Comparison of ENCODE assay signal across 26 cellular contexts in genomic region chr5:9165567-9165966, GRCh38.
"Had no signal": no experiment of that assay in that cellular context is flagged by ENCODE, and none has a peak within 500 bp of the region (broad histone marks: within the 10 kb centered on the region; RNA-seq: fewer than 3 reads in every experiment).

No MANE protein-coding gene starts in this region.

- H3K4me3 Mint-ChIP-seq: activated B cell treated with CpG ODN at 0.5 μM for 24 hours; activated CD4-positive, alpha-beta T cell treated with anti-CD3 and anti-CD28 coated beads for 36 hours; activated CD8-positive, alpha-beta memory T cell treated with anti-CD3 and anti-CD28 coated beads, Interleukin-2, amount 10 ng/mL, durations not matched to agents 7 days and 5 days; activated CD8-positive, alpha-beta T cell treated with anti-CD3 and anti-CD28 coated beads, Interleukin-2, amount 10 ng/mL, durations not matched to agents 7 days and 5 days; nephron; stimulated activated naive B cell treated with anti-CD40 and anti-IgM and Interleukin-4, amounts not matched to agents 10 μg/mL and 1 μg/mL and 100 μg/mL, for 72 hours; T-helper 1 cell treated with Interleukin-12 subunit alpha and Interleukin-12 subunit beta and Interleukin-4 antibody, amounts not matched to agents 30 μg/mL and 1 μg/mL, for 36 hours had no signal

- H3K27me3 Mint-ChIP-seq: activated B cell treated with CpG ODN at 0.5 μM for 24 hours; activated CD4-positive, alpha-beta T cell treated with anti-CD3 and anti-CD28 coated beads for 36 hours; activated CD8-positive, alpha-beta memory T cell treated with anti-CD3 and anti-CD28 coated beads, Interleukin-2, amount 10 ng/mL, durations not matched to agents 7 days and 5 days; stimulated activated naive B cell treated with anti-CD40 and anti-IgM and Interleukin-4, amounts not matched to agents 10 μg/mL and 1 μg/mL and 100 μg/mL, for 72 hours had no signal

- H3K4me3 ChIP-seq: body of pancreas, cardiac muscle cell, colonic mucosa, left lung, ovary, prostate gland, smooth muscle cell, stomach, suprapubic skin, tibial artery, upper lobe of right lung had no signal

- H3K9me3 ChIP-seq: body of pancreas, colonic mucosa, left lung, ovary, prostate gland, stomach, suprapubic skin, tibial artery, upper lobe of right lung had no signal

- ATAC-seq: activated CD4-positive, alpha-beta T cell treated with anti-CD3 and anti-CD28 coated beads for 36 hours; activated CD8-positive, alpha-beta memory T cell treated with anti-CD3 and anti-CD28 coated beads, Interleukin-2, amount 10 ng/mL, durations not matched to agents 7 days and 5 days; activated CD8-positive, alpha-beta T cell treated with anti-CD3 and anti-CD28 coated beads, Interleukin-2, amount 10 ng/mL, durations not matched to agents 7 days and 5 days; activated naive CD4-positive, alpha-beta T cell treated with anti-CD3 and anti-CD28 coated beads, Interleukin-2, amount 50 U/mL, for 72 hours; body of pancreas; left lung; stimulated activated naive B cell treated with anti-CD40 and anti-IgM and Interleukin-4, amounts not matched to agents 10 μg/mL and 1 μg/mL and 100 μg/mL, for 72 hours; upper lobe of right lung had no signal

- DNase-seq: activated B cell treated with CpG ODN at 0.5 μM for 24 hours; activated CD4-positive, alpha-beta T cell treated with anti-CD3 and anti-CD28 coated beads for 36 hours; activated CD8-positive, alpha-beta memory T cell treated with anti-CD3 and anti-CD28 coated beads, Interleukin-2, amount 10 ng/mL, durations not matched to agents 7 days and 5 days; activated CD8-positive, alpha-beta T cell treated with anti-CD3 and anti-CD28 coated beads, Interleukin-2, amount 10 ng/mL, durations not matched to agents 7 days and 5 days; activated T-cell treated with anti-CD3 and anti-CD28 coated beads, Interleukin-2, amount 50 U/mL, for 48 hours; body of pancreas; cerebellar nuclear complex; colonic mucosa; effector memory CD4-positive, alpha-beta T cell; erythroblast; glutamatergic neuron; ovary; stimulated activated CD4-positive, alpha-beta T cell treated with anti-CD3 and anti-CD28 coated beads, Interleukin-2, amount 100 ng/mL, for 24 hours; stimulated activated naive B cell treated with anti-CD40 and anti-IgM and Interleukin-4, amounts not matched to agents 10 μg/mL and 1 μg/mL and 100 μg/mL, for 72 hours; stomach; tibial artery; upper lobe of right lung had no signal

- H3K27ac ChIP-seq: body of pancreas, cardiac muscle cell, colonic mucosa, left lung, ovary, prostate gland, stomach, suprapubic skin, tibial artery, upper lobe of right lung had no signal

- H3K27me3 ChIP-seq: body of pancreas, cardiac muscle cell, colonic mucosa, left lung, ovary, stomach, suprapubic skin, tibial artery, upper lobe of right lung had no signal

- H3K4me1 Mint-ChIP-seq: activated B cell treated with CpG ODN at 0.5 μM for 24 hours; activated CD4-positive, alpha-beta T cell treated with anti-CD3 and anti-CD28 coated beads for 36 hours; activated CD8-positive, alpha-beta memory T cell treated with anti-CD3 and anti-CD28 coated beads, Interleukin-2, amount 10 ng/mL, durations not matched to agents 7 days and 5 days; nephron; stimulated activated naive B cell treated with anti-CD40 and anti-IgM and Interleukin-4, amounts not matched to agents 10 μg/mL and 1 μg/mL and 100 μg/mL, for 72 hours had no signal

- H3K36me3 ChIP-seq: cardiac muscle cell, colonic mucosa, left lung, ovary, prostate gland, stomach, suprapubic skin, tibial artery, upper lobe of right lung had no signal

- H3K36me3 Mint-ChIP-seq: activated CD8-positive, alpha-beta memory T cell treated with anti-CD3 and anti-CD28 coated beads, Interleukin-2, amount 10 ng/mL, durations not matched to agents 7 days and 5 days; activated naive CD4-positive, alpha-beta T cell treated with anti-CD3 and anti-CD28 coated beads, Interleukin-2, amount 50 U/mL, for 72 hours; stimulated activated naive B cell treated with anti-CD40 and anti-IgM and Interleukin-4, amounts not matched to agents 10 μg/mL and 1 μg/mL and 100 μg/mL, for 72 hours had no signal

- H3K27ac Mint-ChIP-seq: activated B cell treated with CpG ODN at 0.5 μM for 24 hours; activated CD4-positive, alpha-beta T cell treated with anti-CD3 and anti-CD28 coated beads for 36 hours; activated CD8-positive, alpha-beta memory T cell treated with anti-CD3 and anti-CD28 coated beads, Interleukin-2, amount 10 ng/mL, durations not matched to agents 7 days and 5 days; activated CD8-positive, alpha-beta T cell treated with anti-CD3 and anti-CD28 coated beads, Interleukin-2, amount 10 ng/mL, durations not matched to agents 7 days and 5 days; activated naive CD4-positive, alpha-beta T cell treated with anti-CD3 and anti-CD28 coated beads, Interleukin-2, amount 50 U/mL, for 72 hours; activated T-helper 2 cell treated with anti-CD3 and anti-CD28 coated beads, Interferon-gamma antibody, Interleukin-2, Interleukin-4, amounts not matched to agents 10 μg/mL and 5 μg/mL and 100 μg/mL, durations not matched to agents 14 hours and 24 hours and 36 hours; nephron; stimulated activated naive B cell treated with anti-CD40 and anti-IgM and Interleukin-4, amounts not matched to agents 10 μg/mL and 1 μg/mL and 100 μg/mL, for 72 hours; T-helper 1 cell treated with Interleukin-12 subunit alpha and Interleukin-12 subunit beta and Interleukin-4 antibody, amounts not matched to agents 30 μg/mL and 1 μg/mL, for 36 hours had no signal

- H3K9me3 Mint-ChIP-seq: activated B cell treated with CpG ODN at 0.5 μM for 24 hours; activated naive CD4-positive, alpha-beta T cell treated with anti-CD3 and anti-CD28 coated beads, Interleukin-2, amount 50 U/mL, for 72 hours; activated T-helper 2 cell treated with anti-CD3 and anti-CD28 coated beads, Interferon-gamma antibody, Interleukin-2, Interleukin-4, amounts not matched to agents 10 μg/mL and 5 μg/mL and 100 μg/mL, durations not matched to agents 14 hours and 24 hours and 36 hours; nephron; T-helper 1 cell treated with Interleukin-12 subunit alpha and Interleukin-12 subunit beta and Interleukin-4 antibody, amounts not matched to agents 30 μg/mL and 1 μg/mL, for 36 hours had no signal

- H3K4me1 ChIP-seq: body of pancreas, colonic mucosa, left lung, prostate gland, stomach, tibial artery, upper lobe of right lung had no signal
